Comparison of ENCODE assay signal across 25 cellular contexts in genomic region chr3:80929576-80929975, GRCh38.
"Had no signal": no experiment of that assay in that cellular context is flagged by ENCODE, and none has a peak within 500 bp of the region (broad histone marks: within the 10 kb centered on the region; RNA-seq: fewer than 3 reads in every experiment).

No MANE protein-coding gene starts in this region.

- DNase-seq: activated B cell treated with CpG ODN at 0.5 μM for 24 hours; activated CD4-positive, alpha-beta T cell treated with anti-CD3 and anti-CD28 coated beads for 48 hours; activated CD4-positive, alpha-beta T cell treated with anti-CD3 and anti-CD28 coated beads, Interleukin-2, amount 50 U/mL, for 1 hour; activated CD4-positive, alpha-beta T cell treated with anti-CD3 and anti-CD28 coated beads, Interleukin-2, amount 50 U/mL, for 48 hours; activated CD8-positive, alpha-beta memory T cell treated with anti-CD3 and anti-CD28 coated beads for 24 hours; activated CD8-positive, alpha-beta T cell treated with anti-CD3 and anti-CD28 coated beads for 36 hours; activated effector memory CD4-positive, alpha-beta T cell treated with Interleukin-2 at 50 U/mL for 16 hours; activated gamma-delta T cell treated with Interleukin-2 at 50 U/mL for 16 hours; activated naive CD4-positive, alpha-beta T cell treated with anti-CD3 and anti-CD28 coated beads, Interleukin-2, amount 50 U/mL, for 16 hours; activated naive CD4-positive, alpha-beta T cell treated with Interleukin-2 at 50 U/mL for 16 hours; activated T-cell treated with anti-CD3 and anti-CD28 coated beads, Interleukin-2, amount 50 U/mL, for 4 hours; amniotic stem cell; anterior cingulate cortex; brain microvascular endothelial cell; colonic mucosa; effector CD8-positive, alpha-beta T cell; foreskin fibroblast; SW 1271; T-cell; T-helper 17 cell; T1000; WERI-Rb-1 had no signal

- ATAC-seq: activated CD4-positive, CD25-positive, alpha-beta regulatory T cell treated with anti-CD3 and anti-CD28 coated beads, Interleukin-2, amount 50 U/mL, for 24 hours; activated CD8-positive, alpha-beta T cell treated with anti-CD3 and anti-CD28 coated beads for 36 hours; activated T-cell treated with anti-CD3 and anti-CD28 coated beads, Interleukin-2, amount 50 U/mL, for 4 hours; activated T-helper 17 cell treated with anti-CD3 and anti-CD28 coated beads, Interleukin-2, amount 50 U/mL, for 72 hours; esophagus mucosa; T-cell; T-helper 17 cell had no signal

- H3K4me3 ChIP-seq: colonic mucosa had no signal
